ENCODE assay signal across 9 cellular contexts in genomic region chr15:67105991-67106763, GRCh38. TPM values are rescaled to one million over a fixed set of nuclear protein-coding genes. Genes with fewer than 3 reads are reported as not detected.
DNase-seq lines count a peak whose midpoint lies in the region; ATAC-seq and TF ChIP-seq lines count a peak whose summit lies in the region.
"Had no signal": no experiment of that assay in that cellular context is flagged by ENCODE, and none has a peak within 500 bp of the region (broad histone marks: within the 10 kb centered on the region; RNA-seq: fewer than 3 reads in every experiment).

No MANE protein-coding gene starts in this region.

- H3K4me3 ChIP-seq in HUES48 (ENCODE audit: low read depth, low read length) (no peak overlapping the region), smooth muscle cell (no peak overlapping the region)

- peak overlapping the region; percentile 19 for H3K27ac ChIP-seq in HUES48 (ENCODE audit: low read depth, low read length)
- H3K27ac ChIP-seq in smooth muscle cell (ENCODE audit: low read depth), result peak overlapping the region; percentile 96

- H3K4me1 Mint-ChIP-seq in activated CD8-positive, alpha-beta T cell treated with anti-CD3 and anti-CD28 coated beads for 36 hours (ENCODE audit: low read depth), result peaks cover 33% of the 10 kb centered on the region
- no peaks in the 10 kb centered on the region for H3K4me1 Mint-ChIP-seq in immature natural killer cell

- H3K4me2 ChIP-seq in smooth muscle cell, result peak overlapping the region; percentile 71

- H2AFZ ChIP-seq in smooth muscle cell (ENCODE audit: low read depth), result no peak overlapping the region

- POLR2A ChIA-PET in activated CD8-positive, alpha-beta T cell treated with anti-CD3 and anti-CD28 coated beads for 36 hours (lab: Charles Lee), result interaction anchor here (0.9 to 1.5 kb wide), 6 partner anchors 11 to 24 kb away, joined by 3 to 7 read pairs (median 5); no protein-coding TSS in a partner anchor

- peaks cover 8% of the 10 kb centered on the region for H3K9me3 Mint-ChIP-seq in activated CD8-positive, alpha-beta T cell treated with anti-CD3 and anti-CD28 coated beads for 36 hours
- H3K9me3 Mint-ChIP-seq in immature natural killer cell, result no peaks in the 10 kb centered on the region

- TF ChIP-seq CTCF in activated CD8-positive, alpha-beta T cell treated with anti-CD3 and anti-CD28 coated beads for 36 hours (IDR thresholded peaks at IDR 0.05), result no peak
- no peak for TF ChIP-seq CTCF in smooth muscle cell (IDR thresholded peaks at IDR 0.05; ENCODE audit: borderline replicate concordance, insufficient read depth, poor library complexity, severe bottlenecking)

- no peak for DNase-seq in activated CD8-positive, alpha-beta T cell treated with anti-CD3 and anti-CD28 coated beads for 36 hours
- DNase-seq in immature natural killer cell (peak in 1 of 3 donors; percentile 37), smooth muscle cell (lab: John Stamatoyannopoulos, UW; ENCODE audit: unreplicated experiment) (no peak), NCI-H226 (no peak), SIG-M5 (lab: John Stamatoyannopoulos, UW) (no peak)
- no peak for DNase-seq in stimulated activated CD8-positive, alpha-beta memory T cell treated with anti-CD3 and anti-CD28 coated beads, Interleukin-4, amount 100 ng/mL, for 48 hours
- DNase-seq: NCI-H526 treated with DMSO at 0.1 percent for 48 hours had no signal

- H3K9me3 ChIP-seq in HUES48 (ENCODE audit: control insufficient read depth, insufficient read depth, low read length), result peaks cover 3% of the 10 kb centered on the region
- H3K9me3 ChIP-seq in smooth muscle cell (replicated peaks; ENCODE audit: low read depth), result no peaks in the 10 kb centered on the region

- intact Hi-C loops in activated CD8-positive, alpha-beta T cell treated with anti-CD3 and anti-CD28 coated beads for 36 hours (cut with micrococcal nuclease), result loop anchor here (10.0 kb wide), 1 partner anchor 149 kb away; the partner anchor contains the start of genes AAGAB and IQCH

- H3K9ac ChIP-seq in HUES48 (ENCODE audit: low read depth, low read length) (no peak overlapping the region), smooth muscle cell (ENCODE audit: low read depth) (peak overlapping the region; percentile 82)

- no peaks in the 10 kb centered on the region for H3K27me3 ChIP-seq in HUES48 (ENCODE audit: control insufficient read depth, insufficient read depth, low read length)
- no peaks in the 10 kb centered on the region for H3K27me3 ChIP-seq in smooth muscle cell (ENCODE audit: low read depth)

- CTCF ChIA-PET in activated CD8-positive, alpha-beta T cell treated with anti-CD3 and anti-CD28 coated beads for 36 hours (lab: Charles Lee), result interaction anchor here (1.2 to 1.3 kb wide), 2 partner anchors 11 to 12 kb away, joined by 3 to 5 read pairs; no protein-coding TSS in a partner anchor

- H3K4me3 Mint-ChIP-seq in activated CD8-positive, alpha-beta T cell treated with anti-CD3 and anti-CD28 coated beads for 36 hours, result no peak overlapping the region
- peak overlapping the region in 3 of 5 donors; percentile 25 to 76 (median 76) for H3K4me3 Mint-ChIP-seq in immature natural killer cell

- H3K4me1 ChIP-seq in HUES48 (ENCODE audit: control insufficient read depth, insufficient read depth, low read length) (peaks cover 14% of the 10 kb centered on the region), smooth muscle cell (ENCODE audit: low read depth) (peaks cover 28% of the 10 kb centered on the region)

- H3K27ac Mint-ChIP-seq in activated CD8-positive, alpha-beta T cell treated with anti-CD3 and anti-CD28 coated beads for 36 hours, result peak overlapping the region; percentile 38
- H3K27ac Mint-ChIP-seq in immature natural killer cell, result peak overlapping the region; percentile 3 to 87 (median 80)

- H3K36me3 ChIP-seq in HUES48 (ENCODE audit: control insufficient read depth, insufficient read depth, low read length) (no peaks in the 10 kb centered on the region), smooth muscle cell (ENCODE audit: low read depth) (peaks cover 3% of the 10 kb centered on the region)

- H3F3A ChIP-seq in smooth muscle cell (ENCODE audit: low read depth), result peaks cover 27% of the 10 kb centered on the region

- peaks cover 68% of the 10 kb centered on the region for H3K79me2 ChIP-seq in smooth muscle cell (ENCODE audit: low read depth)

- no peaks in the 10 kb centered on the region for H3K27me3 Mint-ChIP-seq in activated CD8-positive, alpha-beta T cell treated with anti-CD3 and anti-CD28 coated beads for 36 hours
- H3K27me3 Mint-ChIP-seq in immature natural killer cell (ENCODE audit: low read depth in 3 of 3), result peaks cover 8 to 10% (median 10%) of the 10 kb centered on the region in 3 donors

- 69% methylated on average over 8 of the region's 8 CpGs for WGBS in smooth muscle cell (ENCODE audit: low lambda C conversion rate)

- H4K20me1 ChIP-seq in smooth muscle cell (ENCODE audit: low read depth), result peaks cover 36% of the 10 kb centered on the region

- no peak for ATAC-seq in activated CD8-positive, alpha-beta T cell treated with anti-CD3 and anti-CD28 coated beads for 36 hours
- ATAC-seq in HG02938 (IDR thresholded peaks at IDR 0.05; ENCODE audit: unreplicated experiment), result no peak

- H3K36me3 Mint-ChIP-seq in activated CD8-positive, alpha-beta T cell treated with anti-CD3 and anti-CD28 coated beads for 36 hours (ENCODE audit: low read depth), result peaks cover 21% of the 10 kb centered on the region
- peaks cover 0 to 8% (median 5%) of the 10 kb centered on the region in 3 donors for H3K36me3 Mint-ChIP-seq in immature natural killer cell

RNA-seq across cellular contexts. Expression of gene SMAD3, which starts 40.8 kb away (rescaled TPM):
- total RNA-seq in activated CD8-positive, alpha-beta T cell treated with anti-CD3 and anti-CD28 coated beads for 36 hours, result 10 to 100 TPM; 22.3 to 24.7 TPM
- polyA plus RNA-seq in immature natural killer cell, result 10 to 100 TPM in 2 of 3 donors, 1 to 10 TPM in 1; 8.9 to 11.9 (median 10.0) TPM
- 21.9 and 25.9 TPM in 2 replicates for total RNA-seq in smooth muscle cell
- 20.2 and 27.7 TPM in 2 replicates for polyA plus RNA-seq in smooth muscle cell
